1 cellular context compared by ENCODE assay signal in genomic region chr16:582614-583331, GRCh38.
TF ChIP-seq lines count a peak whose summit lies in the region.

No MANE protein-coding gene starts in this region.

TF ChIP-seq in GM23338, 12 proteins besides CTCF, POLR2A, EP300 and RAD21 (continued from another document):
- TF ChIP-seq ZNF462 (CRISPR knock-in tag; IDR thresholded peaks at IDR 0.05) = no peak
- TF ChIP-seq ZNF114 (CRISPR knock-in tag; IDR thresholded peaks at IDR 0.05) = no peak
- no peak for TF ChIP-seq JUNB (IDR thresholded peaks at IDR 0.05; ENCODE audit: unreplicated experiment)
- no peak for TF ChIP-seq EZH2phosphoT487 (IDR thresholded peaks at IDR 0.05; ENCODE audit: unreplicated experiment)
- TF ChIP-seq STAT1 (IDR thresholded peaks at IDR 0.05; ENCODE audit: unreplicated experiment) = no peak
- no peak for TF ChIP-seq NANOG (IDR thresholded peaks at IDR 0.05; ENCODE audit: borderline replicate concordance)
- TF ChIP-seq ZNF331 (CRISPR knock-in tag; IDR thresholded peaks at IDR 0.05; ENCODE audit: low read depth) = no peak
- no peak for TF ChIP-seq POLR2AphosphoS5 (IDR thresholded peaks at IDR 0.05; ENCODE audit: low read depth)
- no peak for TF ChIP-seq ETS1 (IDR thresholded peaks at IDR 0.05)
- TF ChIP-seq REST (IDR thresholded peaks at IDR 0.05; ENCODE audit: unreplicated experiment) = no peak
